In genomic region chr19:952680-953500, GRCh38 we compare ENCODE assay signal across 11 cellular contexts. TPM values are rescaled to one million over a fixed set of nuclear protein-coding genes. Genes with fewer than 3 reads are reported as not detected.
DNase-seq lines count a peak whose midpoint lies in the region; FAIRE-seq and TF ChIP-seq lines count a peak whose summit lies in the region.
"Had no signal": no experiment of that assay in that cellular context is flagged by ENCODE, and none has a peak within 500 bp of the region (broad histone marks: within the 10 kb centered on the region; RNA-seq: fewer than 3 reads in every experiment).

No MANE protein-coding gene starts in this region.

- WGBS in esophagus squamous epithelium, 2 donors, result 5 to 21% methylated on average over 8 of the region's 24 CpGs

- TF ChIP-seq CTCF in C4-2B (conservative IDR thresholded peaks at IDR 0.05), result no peak
- TF ChIP-seq CTCF in HFFc6 (IDR thresholded peaks at IDR 0.05), result no peak
- no peak for TF ChIP-seq CTCF in astrocyte (IDR thresholded peaks at IDR 0.05; ENCODE audit: insufficient read depth, low read depth, low read length)
- TF ChIP-seq CTCF in esophagus squamous epithelium (IDR thresholded peaks at IDR 0.05), result no peak

- H3K9ac ChIP-seq in astrocyte (ENCODE audit: low read length), result peak overlapping the region; percentile 41

- peaks cover 50% of the 10 kb centered on the region for H3K79me2 ChIP-seq in astrocyte (ENCODE audit: insufficient read depth, low read length)

- H4K20me1 ChIP-seq in astrocyte (ENCODE audit: insufficient read depth, low read length), result peaks cover 49% of the 10 kb centered on the region

- H3K27ac Mint-ChIP-seq in HFFc6 (peak overlapping the region; percentile 83), astrocyte (ENCODE audit: unreplicated experiment) (no peak overlapping the region)

- intact Hi-C loops in esophagus squamous epithelium (cut with DNase I), result no loop called here

- H3K36me3 Mint-ChIP-seq in HFFc6 (ENCODE audit: low read depth) (peaks cover 5% of the 10 kb centered on the region), astrocyte (ENCODE audit: low read depth, unreplicated experiment) (peaks cover 2% of the 10 kb centered on the region)

- H2AFZ ChIP-seq in astrocyte (ENCODE audit: low read depth, low read length), result no peak overlapping the region

- H3K27me3 Mint-ChIP-seq in HFFc6 (ENCODE audit: insufficient read depth), result peaks cover 8% of the 10 kb centered on the region; the same call in 1 of the 2 replicates
- H3K27me3 Mint-ChIP-seq in astrocyte (ENCODE audit: low read depth, unreplicated experiment), result no peaks in the 10 kb centered on the region

- peak overlapping the region; percentile 68 for H3K4me2 ChIP-seq in astrocyte (ENCODE audit: low read length)

- no peak for TF ChIP-seq POLR2A in esophagus squamous epithelium (IDR thresholded peaks at IDR 0.05)

- H3K36me3 ChIP-seq in astrocyte (ENCODE audit: insufficient read depth, low read length), result no peaks in the 10 kb centered on the region
- peaks cover 0 to under 1% (median 0%) of the 10 kb centered on the region in 3 donors for H3K36me3 ChIP-seq in esophagus squamous epithelium
- H3K36me3 ChIP-seq: brain microvascular endothelial cell had no signal

- no peak for FAIRE-seq in astrocyte (lab: Jason Lieb, UNC)

- H3K27ac ChIP-seq in C4-2B (peak overlapping the region; percentile 83), astrocyte (ENCODE audit: low read depth, low read length) (peak overlapping the region; percentile 75), esophagus squamous epithelium (no peak overlapping the region)

- DNase-seq in HFFc6, result no peak
- no peak for DNase-seq in astrocyte (ENCODE audit: low read depth)
- no peak for DNase-seq in NCI-H2081 treated with DMSO at 0.1 percent for 48 hours (lab: John Stamatoyannopoulos, UW)
- DNase-seq in CD1c-positive myeloid dendritic cell (ENCODE audit: extremely low spot score), result no peak
- no peak for DNase-seq in superior temporal gyrus (ENCODE audit: extremely low spot score)
- DNase-seq in esophagus squamous epithelium (lab: John Stamatoyannopoulos, UW), result no peak

- H3K4me1 Mint-ChIP-seq in HFFc6 (ENCODE audit: low read depth) (peaks cover 15% of the 10 kb centered on the region), astrocyte (ENCODE audit: low read depth, unreplicated experiment) (peaks cover 12% of the 10 kb centered on the region)

- H3K9me3 Mint-ChIP-seq in HFFc6 (no peaks in the 10 kb centered on the region), astrocyte (ENCODE audit: unreplicated experiment) (no peaks in the 10 kb centered on the region)

- H3K27me3 ChIP-seq in astrocyte (ENCODE audit: insufficient read depth, low read length), result no peaks in the 10 kb centered on the region
- H3K27me3 ChIP-seq in mononuclear cell (ENCODE audit: insufficient read depth, low read length), result no peaks in the 10 kb centered on the region
- no peaks in the 10 kb centered on the region for H3K27me3 ChIP-seq in esophagus squamous epithelium
- H3K27me3 ChIP-seq: brain microvascular endothelial cell had no signal

- H3K4me1 ChIP-seq in astrocyte (ENCODE audit: insufficient read depth, low read length), result peaks cover 26% of the 10 kb centered on the region
- H3K4me1 ChIP-seq in mononuclear cell (ENCODE audit: insufficient read depth, low read length), result peaks cover 29% of the 10 kb centered on the region
- H3K4me1 ChIP-seq in esophagus squamous epithelium, result peaks cover 10 to 26% (median 11%) of the 10 kb centered on the region in 3 donors

- H3K9me3 ChIP-seq in astrocyte (ENCODE audit: insufficient read depth, low read depth, low read length), result no peaks in the 10 kb centered on the region
- H3K9me3 ChIP-seq in mononuclear cell (ENCODE audit: low read depth, low read length), result no peaks in the 10 kb centered on the region
- H3K9me3 ChIP-seq in esophagus squamous epithelium, result no peaks in the 10 kb centered on the region

- H3K4me3 ChIP-seq in astrocyte (ENCODE audit: insufficient read depth, low read depth, low read length), result no peak overlapping the region
- peak overlapping the region; percentile 16 for H3K4me3 ChIP-seq in mononuclear cell (ENCODE audit: low read length)
- H3K4me3 ChIP-seq in esophagus squamous epithelium, result peak overlapping the region in 2 of 4 donors; percentile 26 to 28

- H3K4me3 Mint-ChIP-seq in HFFc6 (peak overlapping the region; percentile 69), astrocyte (ENCODE audit: unreplicated experiment) (no peak overlapping the region)

RNA-seq across cellular contexts. Expression of gene ARID3A, which starts 27.1 kb away (rescaled TPM):
- 10 to 100 TPM; 35.1 to 44.2 (median 38.4) TPM for total RNA-seq in HFFc6 (2021; fragmentation: NEBNext Ultra II Directional; extraction: Animal tissue kit (Norgen Biotek cat#: 25700))
- total RNA-seq in astrocyte, result 100 and 106 TPM in 2 replicates
- 8.0 TPM for total RNA-seq in mononuclear cell
- 1 to 10 TPM; 3.0 to 6.6 (median 4.7) TPM for total RNA-seq in esophagus squamous epithelium

RNA-seq across cellular contexts. Expression of gene WDR18, which starts 31.3 kb away (rescaled TPM):
- total RNA-seq in HFFc6 (2021; fragmentation: NEBNext Ultra II Directional; extraction: Animal tissue kit (Norgen Biotek cat#: 25700)), result 10 to 100 TPM; 47.5 to 55.8 (median 51.3) TPM
- total RNA-seq in astrocyte (60.0 and 68.9 TPM in 2 replicates), mononuclear cell (15.1 TPM), esophagus squamous epithelium (10 to 100 TPM; 28.2 to 70.1 (median 53.0) TPM)

RNA-seq across cellular contexts. Expression of gene KISS1R, which starts 35.8 kb away (rescaled TPM):
- not detected for total RNA-seq in HFFc6 (2021; fragmentation: NEBNext Ultra II Directional; extraction: Animal tissue kit (Norgen Biotek cat#: 25700))
- total RNA-seq in astrocyte, result not detected in 2 replicates
- total RNA-seq in mononuclear cell, result 0.10 TPM
- total RNA-seq in esophagus squamous epithelium, result under 1 TPM in 1 of 4 donors, not detected in 3; 0.45 TPM
- total RNA-seq: Daoy, urinary bladder had no signal

RNA-seq across cellular contexts. Expression of gene R3HDM4, which starts 39.9 kb away (rescaled TPM):
- 10 to 100 TPM; 41.9 to 53.4 (median 45.9) TPM for total RNA-seq in HFFc6 (2021; fragmentation: NEBNext Ultra II Directional; extraction: Animal tissue kit (Norgen Biotek cat#: 25700))
- 57.9 and 60.0 TPM in 2 replicates for total RNA-seq in astrocyte
- total RNA-seq in mononuclear cell, result 134 TPM
- 10 to 100 TPM; 42.9 to 83.7 (median 62.4) TPM for total RNA-seq in esophagus squamous epithelium

RNA-seq across cellular contexts. Expression of gene GRIN3B, which starts 47.3 kb away (rescaled TPM):
- total RNA-seq in HFFc6 (2021; fragmentation: NEBNext Ultra II Directional; extraction: Animal tissue kit (Norgen Biotek cat#: 25700)), result under 1 TPM; 0.34 to 0.66 (median 0.41) TPM
- total RNA-seq in astrocyte (2.5 and 2.7 TPM in 2 replicates), mononuclear cell (0.21 TPM), esophagus squamous epithelium (not detected)
- total RNA-seq: Daoy, urinary bladder had no signal

Comparison
In these comparisons a context has a peak if more than half of its experiments do, and no peak if none do; other contexts are left out.
1. H3K27ac ChIP-seq: peak in C4-2B (single experiment) and astrocyte (single experiment); none in esophagus squamous epithelium (0 of 4).